15 cellular contexts compared by ENCODE assay signal in genomic region chr2:30686669-30687068, GRCh38.
"Had no signal": no experiment of that assay in that cellular context is flagged by ENCODE, and none has a peak within 500 bp of the region (broad histone marks: within the 10 kb centered on the region; RNA-seq: fewer than 3 reads in every experiment).

No MANE protein-coding gene starts in this region.

- DNase-seq: activated CD4-positive, alpha-beta T cell treated with anti-CD3 and anti-CD28 coated beads, Interleukin-2, amount 50 U/mL, for 4 hours; activated naive CD4-positive, alpha-beta T cell treated with anti-CD3 and anti-CD28 coated beads for 36 hours; caudate nucleus; colonic mucosa; foreskin melanocyte; heart right ventricle; islet precursor cell; midbrain; naive B cell; psoas muscle; stimulated activated CD4-positive, alpha-beta T cell treated with anti-CD3 and anti-CD28 coated beads, Interleukin-12 subunit alpha, Interleukin-12 subunit beta, amount 100 ng/mL, for 4 hours; stimulated activated naive CD4-positive, alpha-beta T cell; substantia nigra had no signal

- H3K4me1 ChIP-seq: colonic mucosa had no signal

- H3K27me3 ChIP-seq: colonic mucosa, heart right ventricle had no signal

- H3K4me3 ChIP-seq: colonic mucosa, heart right ventricle, psoas muscle had no signal

- H3K36me3 ChIP-seq: colonic mucosa, heart right ventricle had no signal

- H3K9me3 ChIP-seq: colonic mucosa, heart right ventricle, psoas muscle had no signal

- H3K27ac ChIP-seq: colonic mucosa, psoas muscle had no signal

- ATAC-seq: activated CD4-positive, CD25-positive, alpha-beta regulatory T cell treated with anti-CD3 and anti-CD28 coated beads, Interleukin-2, amount 50 U/mL, for 24 hours; psoas muscle; sciatic nerve had no signal
